In the genomic region with DNA sequence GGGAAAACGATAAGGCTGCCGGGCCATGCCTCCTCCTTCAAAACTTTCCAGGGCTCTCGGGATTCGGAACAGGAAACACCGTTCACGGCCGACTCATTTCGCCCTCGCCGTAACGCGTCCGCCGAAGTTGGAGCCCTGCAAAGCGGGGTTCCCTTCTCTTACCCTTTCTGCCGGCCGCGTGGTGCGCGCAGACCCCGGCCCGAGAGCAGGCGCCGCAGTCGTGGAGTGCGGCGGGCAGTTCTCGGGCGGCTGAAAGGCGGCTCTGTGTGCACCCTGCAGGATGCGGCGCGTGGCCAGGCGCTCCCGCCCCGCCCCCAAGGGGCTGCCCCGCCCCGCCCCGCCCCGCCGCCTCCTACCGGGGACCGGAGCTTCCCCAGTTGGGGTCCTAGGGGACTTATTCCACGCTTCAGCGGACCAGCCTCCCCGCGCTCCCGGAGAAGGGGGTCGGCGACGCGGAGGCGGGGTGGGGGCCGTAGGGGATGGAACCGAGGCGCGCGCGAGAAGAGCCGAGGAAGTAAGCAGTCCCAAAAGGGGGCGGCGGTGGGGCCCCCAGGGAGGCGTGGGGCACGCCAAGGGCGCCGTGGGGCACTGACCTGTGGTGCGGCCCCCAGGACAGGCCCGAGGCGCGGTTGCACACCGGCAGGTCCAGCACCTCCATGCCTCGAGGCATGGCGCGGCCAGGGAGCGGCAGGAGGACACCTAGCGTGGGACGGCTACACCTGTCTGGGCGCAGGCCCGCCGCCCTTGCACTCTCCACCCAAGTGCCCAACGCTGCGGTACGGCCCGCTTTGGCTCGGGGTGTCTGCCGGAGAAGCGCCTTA, we compare ENCODE assay signal across 8 cellular contexts. TPM values are rescaled to one million over a fixed set of nuclear protein-coding genes. Genes with fewer than 3 reads are reported as not detected.
DNase-seq lines count a peak whose midpoint lies in the region; ATAC-seq and TF ChIP-seq lines count a peak whose summit lies in the region.

TSS of gene MCOLN2 (minus strand) at position 268 of the 821 bp plus-strand sequence. CDS start at position 27, 241 bp downstream.

- peak within 1 kb of the TSS; percentile 97 for H2AFZ ChIP-seq in PC-3 (ENCODE audit: low read length)

- H3K4me1 ChIP-seq in CD4-positive, alpha-beta memory T cell (ENCODE audit: insufficient read depth, low read length), result peaks cover 56% of the 10 kb centered on the region
- H3K4me1 ChIP-seq in PC-3 (ENCODE audit: insufficient read depth, low read length), result peaks cover 17% of the 10 kb centered on the region

- no peaks in the 10 kb centered on the region for H3K9me3 ChIP-seq in CD4-positive, alpha-beta memory T cell (ENCODE audit: control insufficient read depth in 1 of 2, low read length in 2 of 2)
- no peaks in the 10 kb centered on the region for H3K9me3 ChIP-seq in PC-3 (ENCODE audit: low read length)

- H3K36me3 Mint-ChIP-seq in CD4-positive, alpha-beta memory T cell, result peaks cover 3 to 7% of the 10 kb centered on the region in 2 donors
- H3K36me3 Mint-ChIP-seq in activated naive CD4-positive, alpha-beta T cell treated with anti-CD3 and anti-CD28 coated beads for 36 hours (ENCODE audit: low read depth), result no peaks in the 10 kb centered on the region

- no peaks in the 10 kb centered on the region for H3K36me3 ChIP-seq in CD4-positive, alpha-beta memory T cell (ENCODE audit: insufficient read depth, low read length)
- H3K36me3 ChIP-seq in PC-3 (ENCODE audit: low read depth, low read length), result no peaks in the 10 kb centered on the region

- POLR2A ChIA-PET in CD4-positive, alpha-beta memory T cell (lab: Charles Lee; ENCODE audit: partially characterized antibody), result interaction anchor here (1.1 to 2.2 kb wide), 2 partner anchors 49 to 52 kb away, joined by 4 to 9 read pairs; no protein-coding TSS in a partner anchor
- POLR2A ChIA-PET in PC-3 (lab: Charles Lee; ENCODE audit: unreplicated experiment), result no interaction called here

- peak within 1 kb of the TSS; percentile 81 to 98 (median 89) for H3K4me3 Mint-ChIP-seq in CD4-positive, alpha-beta memory T cell
- H3K4me3 Mint-ChIP-seq in activated naive CD4-positive, alpha-beta T cell treated with anti-CD3 and anti-CD28 coated beads for 36 hours, result peak within 1 kb of the TSS; percentile 79

- H3K9ac ChIP-seq in PC-3 (ENCODE audit: low read length), result peak within 1 kb of the TSS; percentile 50

- H3K4me2 ChIP-seq in PC-3 (ENCODE audit: low read length), result peak within 1 kb of the TSS; percentile 88

- no peaks in the 10 kb centered on the region for H3K9me2 ChIP-seq in PC-3 (replicated peaks; ENCODE audit: low read length)

- H3K4me3 ChIP-seq in CD4-positive, alpha-beta memory T cell (ENCODE audit: low read length in 2 of 2), result peak within 1 kb of the TSS; percentile 82 to 86
- peak within 1 kb of the TSS; percentile 77 for H3K4me3 ChIP-seq in PC-3 (ENCODE audit: low read length)
- H3K4me3 ChIP-seq in retinal pigment epithelial cell (ENCODE audit: low read length), result peak within 1 kb of the TSS; percentile 61

- H3F3A ChIP-seq in PC-3 (ENCODE audit: low read length, unreplicated experiment), result no peaks in the 10 kb centered on the region

- peaks cover 30 to 67% (median 39%) of the 10 kb centered on the region in 4 donors for H3K4me1 Mint-ChIP-seq in CD4-positive, alpha-beta memory T cell
- H3K4me1 Mint-ChIP-seq in activated naive CD4-positive, alpha-beta T cell treated with anti-CD3 and anti-CD28 coated beads for 36 hours (ENCODE audit: low read depth), result peaks cover 40% of the 10 kb centered on the region

- BruUV-seq in PC-3 (replicated peaks; lab: Mats Ljungman, UMichigan), result no TSS peak

- CTCF ChIA-PET in CD4-positive, alpha-beta memory T cell (lab: Charles Lee; ENCODE audit: partially characterized antibody), result interaction anchor here (1.7 kb wide), 1 partner anchor 31 kb away, joined by 5 read pairs; no protein-coding TSS in a partner anchor
- CTCF ChIA-PET in PC-3 (lab: Charles Lee), result no interaction called here
- CTCF ChIA-PET in activated naive CD4-positive, alpha-beta T cell treated with anti-CD3 and anti-CD28 coated beads for 36 hours (lab: Charles Lee), result interaction anchor here (0.5 to 3.1 kb wide), 4 partner anchors 49 to 853 kb away, joined by 3 to 24 read pairs (median 3); no protein-coding TSS in a partner anchor

- H3K9me3 Mint-ChIP-seq in CD4-positive, alpha-beta memory T cell, result no peaks in the 10 kb centered on the region
- no peaks in the 10 kb centered on the region for H3K9me3 Mint-ChIP-seq in activated naive CD4-positive, alpha-beta T cell treated with anti-CD3 and anti-CD28 coated beads for 36 hours

- intact Hi-C loops in CD4-positive, alpha-beta memory T cell (cut with micrococcal nuclease), result loop anchor here (1.0 to 5.0 kb wide), 5 partner anchors 30 to 306 kb away; partner anchors contain the start of genes C1orf52, SSX2IP and SYDE2
- intact Hi-C loops in PC-3 (cut with micrococcal nuclease), result loop anchor here (2.0 kb wide), 1 partner anchor 52 kb away; no protein-coding TSS in a partner anchor
- intact Hi-C loops in activated naive CD4-positive, alpha-beta T cell treated with anti-CD3 and anti-CD28 coated beads for 36 hours (cut with micrococcal nuclease), result loop anchor here (1.0 to 10.0 kb wide), 10 partner anchors 9 to 850 kb away; partner anchors contain the start of genes C1orf52, CCN1, GNG5 and SPATA1
- intact Hi-C loops in left ventricle myocardium superior (cut with micrococcal nuclease), result no loop called here

- peaks cover 4% of the 10 kb centered on the region for H3K27me3 ChIP-seq in CD4-positive, alpha-beta memory T cell (ENCODE audit: insufficient read depth, low read length)
- H3K27me3 ChIP-seq in PC-3 (ENCODE audit: low read length), result no peaks in the 10 kb centered on the region

- peaks cover 3 to 17% of the 10 kb centered on the region in 2 donors for H3K27me3 Mint-ChIP-seq in CD4-positive, alpha-beta memory T cell
- peaks cover 17% of the 10 kb centered on the region for H3K27me3 Mint-ChIP-seq in activated naive CD4-positive, alpha-beta T cell treated with anti-CD3 and anti-CD28 coated beads for 36 hours (ENCODE audit: low read depth)

- H4K20me1 ChIP-seq in PC-3 (ENCODE audit: low read length), result no peaks in the 10 kb centered on the region

- H3K27ac Mint-ChIP-seq in CD4-positive, alpha-beta memory T cell, result peak within 1 kb of the TSS; percentile 51 to 88 (median 76)
- H3K27ac Mint-ChIP-seq in activated naive CD4-positive, alpha-beta T cell treated with anti-CD3 and anti-CD28 coated beads for 36 hours, result peak within 1 kb of the TSS; percentile 80

- peak; percentile 55 for ATAC-seq in GM19035 (IDR thresholded peaks at IDR 0.05; ENCODE audit: unreplicated experiment)
- peak; percentile 46 for ATAC-seq in HG03196 (IDR thresholded peaks at IDR 0.05; ENCODE audit: unreplicated experiment)
- peak; percentile 79 for ATAC-seq in PC-3
- peak; percentile 96 for ATAC-seq in left ventricle myocardium superior

- TF ChIP-seq CTCF in PC-3 (conservative IDR thresholded peaks at IDR 0.05; ENCODE audit: low read depth, low read length) (no peak), retinal pigment epithelial cell (conservative IDR thresholded peaks at IDR 0.05; ENCODE audit: low read depth, low read length) (no peak)

- 0 out of 2 replicates have a peak, but pooled peaks cover 3% of the 10 kb centered on the region for H3K79me2 ChIP-seq in PC-3 (ENCODE audit: low read length)

- DNase-seq in CD4-positive, alpha-beta memory T cell, result peak; percentile 42 to 58 (median 52)
- peak; percentile 57 for DNase-seq in PC-3
- peak; percentile 43 for DNase-seq in activated naive CD4-positive, alpha-beta T cell treated with anti-CD3 and anti-CD28 coated beads for 36 hours
- DNase-seq in left ventricle myocardium superior, result peak; percentile 64
- DNase-seq in retinal pigment epithelial cell (ENCODE audit: low read depth), result no peak
- DNase-seq in NCI-H187 treated with DMSO at 0.1 percent for 48 hours (lab: John Stamatoyannopoulos, UW), result no peak

- peak within 1 kb of the TSS; percentile 50 for H3K27ac ChIP-seq in CD4-positive, alpha-beta memory T cell (ENCODE audit: low read depth, low read length)
- no peak within 1 kb of the TSS for H3K27ac ChIP-seq in PC-3 (ENCODE audit: low read length)

RNA-seq across cellular contexts. Expression of gene MCOLN2, which starts in this region (rescaled TPM):
- total RNA-seq in CD4-positive, alpha-beta memory T cell, result 10 to 100 TPM; 16.8 to 20.3 TPM
- polyA plus RNA-seq in CD4-positive, alpha-beta memory T cell, result 10 to 100 TPM in 1 of 2 donors, 1 to 10 TPM in 1; 6.4 to 11.7 TPM
- total RNA-seq in PC-3 (2014; rRNA removed) (11.7 and 24.6 TPM in 2 replicates), left ventricle myocardium superior (0.52 TPM)
- 1 to 10 TPM; 7.4 to 8.4 TPM for total RNA-seq in activated naive CD4-positive, alpha-beta T cell treated with anti-CD3 and anti-CD28 coated beads for 36 hours

Comparison
In these comparisons a context has a peak if more than half of its experiments do, and no peak if none do; other contexts are left out.
1. Peak in DNase-seq and ATAC-seq in left ventricle myocardium superior; RNA of the gene not detected or under 1 TPM.
2. DNase-seq: peak in CD4-positive, alpha-beta memory T cell (5 of 5), PC-3 (single experiment) and activated naive CD4-positive, alpha-beta T cell treated with anti-CD3 and anti-CD28 coated beads for 36 hours (single experiment); none in retinal pigment epithelial cell (single experiment) and NCI-H187 treated with DMSO at 0.1 percent for 48 hours (single experiment).
3. ATAC-seq: peak in every context shown above with its lines; median percentile 96 in left ventricle myocardium superior; 79 in PC-3; 55 in GM19035; 46 in HG03196.
4. Peak in every context shown above with its lines, with median percentiles within 50 percentile points of each other: H3K4me3 ChIP-seq.